ENCODE assay signal across 8 cellular contexts in genomic region chr7:39453743-39454355, GRCh38.
DNase-seq lines count a peak whose midpoint lies in the region; ATAC-seq and TF ChIP-seq lines count a peak whose summit lies in the region.

No MANE protein-coding gene starts in this region.

- no CpG with 5 or more reads among the region's 5 CpGs for WGBS in iPS DF 6.9 (ENCODE audit: insufficient coverage, insufficient read length)

- no peaks in the 10 kb centered on the region for H3K4me1 ChIP-seq in OCI-LY7 (ENCODE audit: insufficient read depth, low read length, poor library complexity, severe bottlenecking)
- H3K4me1 ChIP-seq in iPS DF 6.9 (ENCODE audit: control insufficient read depth, insufficient read depth, low read length) = no peaks in the 10 kb centered on the region

- no peaks in the 10 kb centered on the region for H3K4me1 Mint-ChIP-seq in activated T-helper 17 cell treated with anti-CD3 and anti-CD28 coated beads, Interleukin-2, amount 50 U/mL, for 72 hours

- no peaks in the 10 kb centered on the region for H3K9me2 ChIP-seq in OCI-LY7 (ENCODE audit: insufficient read depth, low read length)

- H3K27ac Mint-ChIP-seq in activated T-helper 17 cell treated with anti-CD3 and anti-CD28 coated beads, Interleukin-2, amount 50 U/mL, for 72 hours = no peak overlapping the region

- peak; percentile 92 for TF ChIP-seq CTCF in OCI-LY7 (conservative IDR thresholded peaks at IDR 0.05; ENCODE audit: low read length)

- H3K36me3 Mint-ChIP-seq in activated T-helper 17 cell treated with anti-CD3 and anti-CD28 coated beads, Interleukin-2, amount 50 U/mL, for 72 hours (ENCODE audit: low read depth) = no peaks in the 10 kb centered on the region

- ATAC-seq in GM19035 (IDR thresholded peaks at IDR 0.05; ENCODE audit: unreplicated experiment) (peak; percentile 84), HG03175 (IDR thresholded peaks at IDR 0.05; ENCODE audit: unreplicated experiment) (peak; percentile 84)
- ATAC-seq in activated T-helper 17 cell treated with anti-CD3 and anti-CD28 coated beads, Interleukin-2, amount 50 U/mL, for 72 hours (replicated peaks) = peak; percentile 80

- CTCF ChIA-PET in OCI-LY7 (lab: Charles Lee; ENCODE audit: unreplicated experiment) = interaction anchor here (0.5 to 1.1 kb wide), 2 partner anchors 38 to 1046 kb away, joined by 3 to 11 read pairs; no protein-coding TSS in a partner anchor

- H3K27ac ChIP-seq in OCI-LY7 (ENCODE audit: low read depth, low read length, poor library complexity, severe bottlenecking) (no peak overlapping the region), iPS DF 6.9 (ENCODE audit: low read length) (no peak overlapping the region)

- intact Hi-C loops in OCI-LY7 (cut with micrococcal nuclease; ENCODE audit: unreplicated experiment) = loop anchor here (5.0 kb wide), 1 partner anchor 68 kb away; no protein-coding TSS in a partner anchor

- no TSS peak for BruUV-seq in OCI-LY7 (replicated peaks; lab: Mats Ljungman, UMichigan)

- H3K27me3 Mint-ChIP-seq in activated T-helper 17 cell treated with anti-CD3 and anti-CD28 coated beads, Interleukin-2, amount 50 U/mL, for 72 hours = peaks cover 24% of the 10 kb centered on the region

- no peak overlapping the region for H2AFZ ChIP-seq in OCI-LY7 (ENCODE audit: low read length)

- no peaks in the 10 kb centered on the region for H4K20me1 ChIP-seq in OCI-LY7 (ENCODE audit: insufficient read depth, low read length)

- no peaks in the 10 kb centered on the region for H3K79me2 ChIP-seq in OCI-LY7 (ENCODE audit: insufficient read depth, low read depth, low read length)

- DNase-seq in D341Med (ENCODE audit: low spot score) (peak; percentile 58), OCI-LY7 (ENCODE audit: low spot score) (peak; percentile 62), iPS DF 6.9 (ENCODE audit: low read depth, low spot score) (peak; percentile 83), cortex of kidney (lab: John Stamatoyannopoulos, UW) (no peak)
- DNase-seq in stimulated activated CD4-positive, alpha-beta T cell treated with anti-CD3 and anti-CD28 coated beads, TNF-alpha, amount 100 ng/mL, for 4 hours (ENCODE audit: low read depth in 3 of 3) = peak in 2 of 3 experiments; percentile 5 to 9

- H3K9me3 Mint-ChIP-seq in activated T-helper 17 cell treated with anti-CD3 and anti-CD28 coated beads, Interleukin-2, amount 50 U/mL, for 72 hours = no peaks in the 10 kb centered on the region

- H3K36me3 ChIP-seq in OCI-LY7 (ENCODE audit: insufficient read depth, low read length) = no peaks in the 10 kb centered on the region
- no peaks in the 10 kb centered on the region for H3K36me3 ChIP-seq in iPS DF 6.9 (ENCODE audit: control insufficient read depth, insufficient read depth, low read length)

- H3K27me3 ChIP-seq in iPS DF 6.9 (ENCODE audit: control insufficient read depth, insufficient read depth, low read length) = no peaks in the 10 kb centered on the region

- POLR2A ChIA-PET in OCI-LY7 (lab: Charles Lee) = interaction anchor here (0.5 to 1.7 kb wide), 2 partner anchors 10 to 66 kb away, joined by 3 to 4 read pairs; no protein-coding TSS in a partner anchor

- H3K4me2 ChIP-seq in OCI-LY7 (ENCODE audit: low read length) = no peak overlapping the region

- H3K4me3 ChIP-seq in OCI-LY7 (ENCODE audit: low read depth, low read length, poor library complexity, severe bottlenecking) (no peak overlapping the region), iPS DF 6.9 (ENCODE audit: low read length) (no peak overlapping the region)

- H3K4me3 Mint-ChIP-seq in activated T-helper 17 cell treated with anti-CD3 and anti-CD28 coated beads, Interleukin-2, amount 50 U/mL, for 72 hours = no peak overlapping the region

- H3K9me3 ChIP-seq in OCI-LY7 (ENCODE audit: low read length) (no peaks in the 10 kb centered on the region), iPS DF 6.9 (ENCODE audit: control insufficient read depth, insufficient read depth, low read length) (no peaks in the 10 kb centered on the region)
